Comparison of ENCODE assay signal across 13 cellular contexts in the genomic region with DNA sequence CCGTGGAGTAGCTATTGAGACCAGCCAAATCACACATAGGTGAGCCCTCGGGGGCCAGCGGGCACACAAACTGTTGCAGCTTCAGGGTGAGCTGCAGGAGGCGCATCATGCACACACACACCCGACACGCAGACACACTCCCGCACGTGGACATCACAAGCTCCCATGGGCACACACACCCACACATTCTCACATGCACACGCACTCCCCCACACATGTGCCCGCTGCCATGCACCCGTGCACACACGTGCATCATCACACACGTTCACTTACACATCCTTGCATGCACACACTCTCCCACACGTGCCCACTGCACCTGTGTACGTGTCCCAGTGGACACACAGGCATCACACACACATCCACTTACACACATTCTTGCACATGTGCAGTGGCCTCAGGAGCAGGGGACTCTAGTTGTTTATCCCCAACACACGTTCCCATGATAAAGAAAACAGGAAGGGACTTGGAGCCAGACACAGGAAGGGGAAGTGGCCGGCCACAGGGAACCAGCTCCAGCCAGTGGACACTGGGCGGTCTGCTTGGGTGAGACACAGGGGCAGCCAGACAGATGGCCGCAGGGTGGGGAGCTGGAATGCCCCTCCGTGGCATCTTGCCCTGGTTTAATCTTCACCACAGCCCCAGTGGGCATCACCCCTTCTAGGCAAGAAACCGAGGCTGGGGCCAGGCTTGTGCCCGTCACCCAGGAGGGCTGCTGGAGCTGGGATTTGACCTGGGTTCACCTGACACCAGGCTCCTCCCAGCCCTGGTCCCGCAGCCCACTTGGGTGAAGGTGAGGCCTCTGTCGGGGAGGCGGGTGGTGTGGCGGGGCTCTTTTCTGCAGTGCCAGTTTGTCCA. TPM values are rescaled to one million over a fixed set of nuclear protein-coding genes. Genes with fewer than 3 reads are reported as not detected.
A peak's percentile ranks its signal among the peaks of the same experiment; 100 is the strongest.
DNase-seq lines count a peak whose midpoint lies in the region; ATAC-seq and TF ChIP-seq lines count a peak whose summit lies in the region.
"Had no signal": no experiment of that assay in that cellular context is flagged by ENCODE, and none has a peak within 500 bp of the region (broad histone marks: within the 10 kb centered on the region; RNA-seq: fewer than 3 reads in every experiment).

No MANE protein-coding gene starts in this region.

- no TSS peak for BruUV-seq in IMR-90 (replicated peaks; lab: Mats Ljungman, UMichigan)

- no peaks in the 10 kb centered on the region for H3K36me3 ChIP-seq in IMR-90 (ENCODE audit: control insufficient read depth, insufficient read depth, low read length)
- H3K36me3 ChIP-seq: prostate gland, SJCRH30 had no signal

- no peak overlapping the region for H2BK20ac ChIP-seq in IMR-90 (ENCODE audit: low read depth, low read length)

- H2AK5ac ChIP-seq in IMR-90 (ENCODE audit: low read depth, low read length), result peak overlapping the region; percentile 25; the same call in 1 of the 2 replicates

- H3K27ac ChIP-seq in IMR-90 (ENCODE audit: insufficient read depth, low read length), result no peak overlapping the region
- H3K27ac ChIP-seq in caudate nucleus (ENCODE audit: low read depth, low read length), result peak overlapping the region; percentile 76
- H3K27ac ChIP-seq in foreskin keratinocyte, result no peak overlapping the region
- H3K27ac ChIP-seq: prostate gland, SJCRH30 had no signal

- in situ Hi-C loops in IMR-90 (cut with MboI; ENCODE audit: low sequenced_read_pairs), result no loop called here

- intact Hi-C loops in IMR-90 (cut with micrococcal nuclease), result loop anchor here (5.0 kb wide), 1 partner anchor 74 kb away; no protein-coding TSS in a partner anchor
- intact Hi-C loops in posterior vena cava (cut with DNase I), result loop anchor here (5.0 to 10.0 kb wide), 2 partner anchors 59 to 71 kb away; a partner anchor contains a TSS

- H3K27me3 ChIP-seq in IMR-90 (ENCODE audit: control insufficient read depth, insufficient read depth, low read length), result no peaks in the 10 kb centered on the region
- peaks cover 56% of the 10 kb centered on the region for H3K27me3 ChIP-seq in foreskin keratinocyte

- no peak overlapping the region for H3K4me2 ChIP-seq in IMR-90 (ENCODE audit: low read depth, low read length)

- H3K14ac ChIP-seq in IMR-90 (replicated peaks; ENCODE audit: low read depth, low read length), result no peak overlapping the region

- H4K5ac ChIP-seq in IMR-90 (ENCODE audit: low read depth, low read length), result no peak overlapping the region

- H3K4ac ChIP-seq in IMR-90 (ENCODE audit: low read depth, low read length), result peak overlapping the region; percentile 20

- no peak overlapping the region for H3K56ac ChIP-seq in IMR-90 (ENCODE audit: extremely low read depth, insufficient read depth, low read length)

- H3K18ac ChIP-seq in IMR-90 (ENCODE audit: low read depth, low read length), result no peak overlapping the region

- 86% methylated on average over 13 of the region's 26 CpGs; no CpG with 5 or more reads in 1 of the 2 experiments for WGBS in IMR-90 (ENCODE audit: extremely low coverage in 2 of 2, insufficient read length in 1 of 2), 2 experiments

- no peak for TF ChIP-seq RAD21 in IMR-90 (IDR thresholded peaks at IDR 0.05; ENCODE audit: low read length)

- H3K4me3 ChIP-seq in IMR-90 (ENCODE audit: insufficient read depth, low read depth, low read length), result no peak overlapping the region
- H3K4me3 ChIP-seq: prostate gland, SJCRH30 had no signal

- no peak overlapping the region for H2BK15ac ChIP-seq in IMR-90 (ENCODE audit: low read depth, low read length)

- H3K79me1 ChIP-seq in IMR-90 (ENCODE audit: low read depth in 1 of 2, low read length in 2 of 2), result no peaks in the 10 kb centered on the region

- H2AK9ac ChIP-seq in IMR-90 (replicated peaks; ENCODE audit: low read depth, low read length, poor library complexity), result peak overlapping the region; percentile 53

- H2BK5ac ChIP-seq in IMR-90 (ENCODE audit: low read depth, low read length, poor library complexity, severe bottlenecking), result no peak overlapping the region

- CTCF ChIA-PET in IMR-90 (lab: Yijun Ruan, JAX), result no interaction called here

- dilution Hi-C loops in IMR-90 (cut with HindIII; ENCODE audit: low sequenced_read_pairs, unreplicated experiment), result no loop called here

- TF ChIP-seq CTCF in IMR-90 (conservative IDR thresholded peaks at IDR 0.05; ENCODE audit: low read depth, low read length) (no peak), foreskin keratinocyte (conservative IDR thresholded peaks at IDR 0.05) (no peak)

- peak overlapping the region; percentile 13 for H2AFZ ChIP-seq in IMR-90 (replicated peaks; ENCODE audit: low read length, poor library complexity)

- H3K9me1 ChIP-seq in IMR-90 (ENCODE audit: insufficient read depth, low read length), result peaks cover 7% of the 10 kb centered on the region; the same call in 1 of the 2 replicates

- POLR2A ChIA-PET in IMR-90 (lab: Charles Lee; ENCODE audit: unreplicated experiment), result no interaction called here

- H3K4me1 ChIP-seq in IMR-90 (ENCODE audit: control insufficient read depth, insufficient read depth, low read length) (peaks cover 12% of the 10 kb centered on the region), foreskin keratinocyte (no peaks in the 10 kb centered on the region)
- H3K4me1 ChIP-seq: prostate gland had no signal

- no peak for DNase-seq in IMR-90
- DNase-seq in caudate nucleus (lab: John Stamatoyannopoulos, UW), result peak in 3 of 61 donors; percentile 22 to 37 (median 27)
- peak; percentile 51 for DNase-seq in left lobe of liver (ENCODE audit: low spot score)
- peak; percentile 87 for DNase-seq in posterior vena cava (ENCODE audit: low spot score)
- no peak for DNase-seq in NCI-H2171 treated with DMSO at 0.1 percent for 48 hours (lab: John Stamatoyannopoulos, UW)
- DNase-seq in foreskin keratinocyte, result no peak
- no peak for DNase-seq in kidney tubule cell (ENCODE audit: low spot score)
- no peak for DNase-seq in T-helper 9 cell
- DNase-seq: foreskin melanocyte had no signal

- no peak overlapping the region for H3K23ac ChIP-seq in IMR-90 (ENCODE audit: low read depth, low read length)

- H2BK120ac ChIP-seq in IMR-90 (ENCODE audit: low read depth, low read length), result no peak overlapping the region

- TF ChIP-seq POLR2A in IMR-90 (IDR thresholded peaks at IDR 0.05; ENCODE audit: low read depth, low read length), result no peak

- H3K9ac ChIP-seq in IMR-90 (ENCODE audit: low read depth, low read length), result no peak overlapping the region

- no peaks in the 10 kb centered on the region for H3K9me3 ChIP-seq in IMR-90 (ENCODE audit: control insufficient read depth, insufficient read depth, low read length)
- H3K9me3 ChIP-seq: Caco-2, prostate gland, SJCRH30 had no signal

- ATAC-seq in IMR-90 (ENCODE audit: low read depth), result no peak
- peak; percentile 22 for ATAC-seq in left lobe of liver
- no peak for ATAC-seq in foreskin keratinocyte

- H4K91ac ChIP-seq in IMR-90 (ENCODE audit: insufficient read depth, low read depth, low read length), result no peak overlapping the region; the same call in 1 of the 2 replicates

- H4K20me1 ChIP-seq in IMR-90 (ENCODE audit: insufficient read depth, low read length), result no peaks in the 10 kb centered on the region

- H4K8ac ChIP-seq in IMR-90 (ENCODE audit: low read depth in 2 of 2, low read length in 2 of 2), result no peak overlapping the region; a peak in 1 of 4 replicates

TF ChIP-seq in IMR-90, 13 proteins besides CTCF, POLR2A, EP300 and RAD21 (continues in another document):
- TF ChIP-seq CEBPB (IDR thresholded peaks at IDR 0.05; ENCODE audit: low read depth, low read length) (no peak), MXI1 (IDR thresholded peaks at IDR 0.05; ENCODE audit: borderline replicate concordance, low read depth, low read length) (no peak), MAZ (IDR thresholded peaks at IDR 0.05; ENCODE audit: borderline replicate concordance, low read depth, low read length) (no peak), RCOR1 (IDR thresholded peaks at IDR 0.05; ENCODE audit: insufficient replicate concordance, low read length) (no peak), CHD1 (IDR thresholded peaks at IDR 0.05; ENCODE audit: low read depth, low read length) (no peak), RFX5 (IDR thresholded peaks at IDR 0.05; ENCODE audit: low read depth, low read length) (no peak), BHLHE40 (IDR thresholded peaks at IDR 0.05; ENCODE audit: low read depth, low read length) (no peak), MAFK (IDR thresholded peaks at IDR 0.05; ENCODE audit: low read depth, low read length) (no peak)
- TF ChIP-seq, protein P1, sequence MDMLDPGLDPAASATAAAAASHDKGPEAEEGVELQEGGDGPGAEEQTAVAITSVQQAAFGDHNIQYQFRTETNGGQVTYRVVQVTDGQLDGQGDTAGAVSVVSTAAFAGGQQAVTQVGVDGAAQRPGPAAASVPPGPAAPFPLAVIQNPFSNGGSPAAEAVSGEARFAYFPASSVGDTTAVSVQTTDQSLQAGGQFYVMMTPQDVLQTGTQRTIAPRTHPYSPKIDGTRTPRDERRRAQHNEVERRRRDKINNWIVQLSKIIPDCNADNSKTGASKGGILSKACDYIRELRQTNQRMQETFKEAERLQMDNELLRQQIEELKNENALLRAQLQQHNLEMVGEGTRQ (IDR thresholded peaks at IDR 0.05; ENCODE audit: low read depth, low read length), result no peak
- TF ChIP-seq, protein P2, sequence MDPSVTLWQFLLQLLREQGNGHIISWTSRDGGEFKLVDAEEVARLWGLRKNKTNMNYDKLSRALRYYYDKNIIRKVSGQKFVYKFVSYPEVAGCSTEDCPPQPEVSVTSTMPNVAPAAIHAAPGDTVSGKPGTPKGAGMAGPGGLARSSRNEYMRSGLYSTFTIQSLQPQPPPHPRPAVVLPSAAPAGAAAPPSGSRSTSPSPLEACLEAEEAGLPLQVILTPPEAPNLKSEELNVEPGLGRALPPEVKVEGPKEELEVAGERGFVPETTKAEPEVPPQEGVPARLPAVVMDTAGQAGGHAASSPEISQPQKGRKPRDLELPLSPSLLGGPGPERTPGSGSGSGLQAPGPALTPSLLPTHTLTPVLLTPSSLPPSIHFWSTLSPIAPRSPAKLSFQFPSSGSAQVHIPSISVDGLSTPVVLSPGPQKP (IDR thresholded peaks at IDR 0.05; ENCODE audit: borderline replicate concordance, low read depth, low read length), result no peak

RNA-seq across cellular contexts. Expression of a gene that starts 49.7 kb away (rescaled TPM):
- total RNA-seq in IMR-90 (2012; rRNA removed), result under 0.01 and 0.18 TPM in 2 replicates
- polyA plus RNA-seq in IMR-90 (2012; rRNA removed), result 0.24 and 0.31 TPM in 2 replicates
- polyA plus RNA-seq in IMR-90 (2012; cell fraction: cytosol; rRNA removed), result 0.09 and 0.31 TPM in 2 replicates
- polyA plus RNA-seq in IMR-90 (2012; cell fraction: nucleus; rRNA removed; ENCODE audit: low replicate concordance), result 1.0 and 1.2 TPM in 2 replicates
- 1.5 TPM for total RNA-seq in left lobe of liver
- total RNA-seq in posterior vena cava, result 1 to 10 TPM; 1.3 TPM
- total RNA-seq in foreskin keratinocyte, result 0.04 TPM in 1 of 2 replicates, not detected in the other
- polyA plus RNA-seq in foreskin keratinocyte, result 0.02 TPM in 1 of 2 replicates, not detected in the other
- total RNA-seq: activated T-helper 2 cell treated with anti-CD3 and anti-CD28 coated beads, Interferon-gamma antibody, Interleukin-2, Interleukin-4, amounts not matched to agents 10 μg/mL and 5 μg/mL and 100 μg/mL, durations not matched to agents 14 hours and 24 hours and 36 hours had no signal

RNA-seq across cellular contexts. Expression of a gene that starts 59.4 kb away (rescaled TPM):
- total RNA-seq in IMR-90 (2012; rRNA removed), result 34.4 and 42.3 TPM in 2 replicates
- 11.6 and 14.0 TPM in 2 replicates for polyA plus RNA-seq in IMR-90 (2012; rRNA removed)
- polyA plus RNA-seq in IMR-90 (2012; cell fraction: cytosol; rRNA removed), result 10.6 and 11.1 TPM in 2 replicates
- 9.4 and 14.7 TPM in 2 replicates for polyA plus RNA-seq in IMR-90 (2012; cell fraction: nucleus; rRNA removed; ENCODE audit: low replicate concordance)
- total RNA-seq in left lobe of liver, result 5.1 TPM
- 10 to 100 TPM; 83.1 to 92.6 TPM for total RNA-seq in posterior vena cava
- 3.7 and 7.4 TPM in 2 replicates for total RNA-seq in foreskin keratinocyte
- polyA plus RNA-seq in foreskin keratinocyte, result 1.1 and 2.2 TPM in 2 replicates

Comparison
In these comparisons a context has a peak if more than half of its experiments do, and no peak if none do; other contexts are left out.
1. DNase-seq: peak in left lobe of liver (single experiment) and posterior vena cava (single experiment); none in IMR-90 (single experiment), NCI-H2171 treated with DMSO at 0.1 percent for 48 hours (single experiment), foreskin keratinocyte (0 of 2), kidney tubule cell (single experiment) and T-helper 9 cell (single experiment).